ENCODE assay signal across 17 cellular contexts in the genomic region with DNA sequence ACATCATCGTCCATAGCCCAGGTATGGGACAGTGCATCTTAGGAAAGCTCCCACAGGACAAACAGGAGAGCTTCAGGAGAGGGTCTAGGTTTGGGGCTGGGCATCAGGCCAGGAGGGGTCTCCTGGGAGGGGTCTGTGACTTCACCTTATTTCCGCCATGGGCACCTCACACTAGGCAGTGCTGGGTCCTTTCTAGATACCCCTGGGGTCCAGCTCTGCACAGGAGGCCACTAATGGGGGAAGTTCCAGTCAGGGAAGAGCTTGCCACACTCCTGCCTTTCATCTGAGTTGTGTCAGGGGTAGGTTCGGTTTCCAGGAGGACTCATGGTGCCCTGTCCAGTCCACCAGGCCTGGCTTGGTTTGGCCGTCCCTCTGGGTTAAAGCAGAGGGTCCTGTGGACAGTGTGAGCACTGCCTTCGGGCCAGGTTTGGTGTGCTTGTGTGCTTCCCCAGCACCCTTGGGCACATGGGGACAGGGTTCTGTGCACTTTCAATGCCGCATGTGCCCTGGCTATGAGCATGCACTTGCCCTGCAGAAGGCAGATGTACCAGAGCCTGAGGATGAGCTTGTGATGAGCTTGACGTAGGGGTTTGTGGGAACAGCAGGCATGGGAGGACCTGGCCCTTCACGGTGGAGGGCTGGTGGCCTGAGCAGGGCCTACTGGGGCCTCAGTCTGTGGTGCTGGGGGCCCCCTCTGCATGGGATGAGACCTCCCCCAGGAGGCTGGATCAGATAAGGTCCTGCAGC.
A peak's percentile ranks its signal among the peaks of the same experiment; 100 is the strongest.
DNase-seq lines count a peak whose midpoint lies in the region; ATAC-seq and TF ChIP-seq lines count a peak whose summit lies in the region.
"Had no signal": no experiment of that assay in that cellular context is flagged by ENCODE, and none has a peak within 500 bp of the region (broad histone marks: within the 10 kb centered on the region; RNA-seq: fewer than 3 reads in every experiment).

No MANE protein-coding gene starts in this region.

- peaks cover 18% of the 10 kb centered on the region for H3K9me3 Mint-ChIP-seq in osteocyte (ENCODE audit: unreplicated experiment)

- no peaks in the 10 kb centered on the region for H3K27me3 Mint-ChIP-seq in osteocyte (ENCODE audit: unreplicated experiment)
- H3K27me3 Mint-ChIP-seq: B cell; CD4-positive, alpha-beta T cell had no signal

- WGBS in esophagus muscularis mucosa, result 65% methylated on average over 6 of the region's 8 CpGs

- intact Hi-C loops in esophagus muscularis mucosa (cut with DNase I), result no loop called here
- intact Hi-C loops in upper lobe of right lung (cut with DNase I), result no loop called here

- H3K9me3 ChIP-seq in esophagus muscularis mucosa (peaks cover 0 to 59% (median 35%) of the 10 kb centered on the region in 4 donors), upper lobe of right lung (peaks cover 5% of the 10 kb centered on the region)

- H3K4me3 ChIP-seq in esophagus muscularis mucosa, result no peak overlapping the region
- no peak overlapping the region for H3K4me3 ChIP-seq in upper lobe of right lung
- H3K4me3 ChIP-seq: A549; BLaER1 treated with 17β-estradiol and CSF1 and Interleukin-3, amounts not matched to agents 10 nM and 100 nM had no signal

- H3K27ac ChIP-seq in esophagus muscularis mucosa (replicated peaks in 1 of 4), result no peak overlapping the region
- no peak overlapping the region for H3K27ac ChIP-seq in upper lobe of right lung
- H3K27ac ChIP-seq: 22Rv1; A549; BLaER1 treated with 17β-estradiol and CSF1 and Interleukin-3, amounts not matched to agents 10 nM and 100 nM; C4-2B had no signal

- peak; percentile 6 for ATAC-seq in upper lobe of right lung
- no peak for ATAC-seq in HG03095 (IDR thresholded peaks at IDR 0.05; ENCODE audit: unreplicated experiment)
- ATAC-seq: A549; CD8-positive, alpha-beta T cell had no signal

- no peaks in the 10 kb centered on the region for H3K36me3 Mint-ChIP-seq in osteocyte (ENCODE audit: unreplicated experiment)
- H3K36me3 Mint-ChIP-seq: CD8-positive, alpha-beta T cell had no signal

- DNase-seq in esophagus muscularis mucosa (ENCODE audit: extremely low spot score), result peak; percentile 81
- DNase-seq in osteocyte (ENCODE audit: extremely low spot score, unreplicated experiment), result peak; percentile 77
- no peak for DNase-seq in upper lobe of right lung
- DNase-seq in effector CD4-positive, alpha-beta T cell, result no peak
- DNase-seq: AML-193; Caco-2; Calu3; CD4-positive, alpha-beta T cell; CD8-positive, alpha-beta T cell; DMS79 treated with DMSO at 0.1 percent for 48 hours; GF-D8 had no signal

- TF ChIP-seq CTCF in esophagus muscularis mucosa (IDR thresholded peaks at IDR 0.05) (no peak), osteocyte (IDR thresholded peaks at IDR 0.05) (no peak), upper lobe of right lung (IDR thresholded peaks at IDR 0.05) (no peak)

- H3K27ac Mint-ChIP-seq in osteocyte (ENCODE audit: unreplicated experiment), result no peak overlapping the region
- H3K27ac Mint-ChIP-seq: B cell; CD4-positive, alpha-beta T cell; CD8-positive, alpha-beta T cell had no signal

- no peak for TF ChIP-seq POLR2A in esophagus muscularis mucosa (IDR thresholded peaks at IDR 0.05; ENCODE audit: low read depth)

- no peak overlapping the region for H3K4me3 Mint-ChIP-seq in osteocyte (ENCODE audit: unreplicated experiment)
- H3K4me3 Mint-ChIP-seq: B cell; CD4-positive, alpha-beta T cell; CD8-positive, alpha-beta T cell had no signal

- H3K4me1 ChIP-seq in esophagus muscularis mucosa (no peaks in the 10 kb centered on the region), upper lobe of right lung (no peaks in the 10 kb centered on the region)
- H3K4me1 ChIP-seq: A549; BLaER1 treated with 17β-estradiol and CSF1 and Interleukin-3, amounts not matched to agents 10 nM and 100 nM; Caco-2 had no signal

- H3K4me1 Mint-ChIP-seq in osteocyte (ENCODE audit: unreplicated experiment), result no peaks in the 10 kb centered on the region
- H3K4me1 Mint-ChIP-seq: B cell had no signal

- H3K36me3 ChIP-seq in esophagus muscularis mucosa (no peaks in the 10 kb centered on the region), upper lobe of right lung (no peaks in the 10 kb centered on the region)
- H3K36me3 ChIP-seq: BLaER1 treated with 17β-estradiol and CSF1 and Interleukin-3, amounts not matched to agents 10 nM and 100 nM had no signal

- no peak for TF ChIP-seq EP300 in esophagus muscularis mucosa (IDR thresholded peaks at IDR 0.05)

- H3K27me3 ChIP-seq in esophagus muscularis mucosa (no peaks in the 10 kb centered on the region), upper lobe of right lung (no peaks in the 10 kb centered on the region)
- H3K27me3 ChIP-seq: BLaER1 treated with 17β-estradiol and CSF1 and Interleukin-3, amounts not matched to agents 10 nM and 100 nM had no signal

Comparison
In these comparisons a context has a peak if more than half of its experiments do, and no peak if none do; other contexts are left out.
1. DNase-seq: peak in esophagus muscularis mucosa (single experiment) and osteocyte (single experiment); none in upper lobe of right lung (single experiment) and effector CD4-positive, alpha-beta T cell (single experiment).